ENCODE assay signal across 8 cellular contexts in the genomic region with DNA sequence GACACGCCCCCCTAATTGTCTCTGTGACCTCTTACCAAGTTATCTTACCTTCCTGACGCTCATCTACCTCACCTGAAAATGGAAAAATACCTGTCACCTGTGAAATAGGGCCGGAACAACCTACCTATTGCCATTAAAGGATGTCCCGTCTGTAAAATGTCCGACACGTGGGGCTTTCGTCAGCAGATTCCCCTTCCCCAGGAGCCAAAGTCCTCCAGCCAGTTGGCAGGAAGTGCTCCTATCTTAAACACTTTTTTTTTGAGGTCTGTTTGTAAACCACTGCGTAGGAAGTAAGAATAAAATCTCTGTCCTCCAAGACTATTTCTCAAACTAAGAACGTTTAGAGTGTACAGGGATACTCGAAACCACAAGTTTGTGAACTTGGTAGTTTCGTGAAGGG. TPM values are rescaled to one million over a fixed set of nuclear protein-coding genes. Genes with fewer than 3 reads are reported as not detected.
A peak's percentile ranks its signal among the peaks of the same experiment; 100 is the strongest.
DNase-seq lines count a peak whose midpoint lies in the region; ATAC-seq and TF ChIP-seq lines count a peak whose summit lies in the region.
"Not testable (repeated sequence)": the region's sequence is repeated elsewhere in the genome, so short reads cannot be mapped to it uniquely, and the experiment has no call there.

No MANE protein-coding gene starts in this region.

- H3K36me3 ChIP-seq in BLaER1; HUES48 (ENCODE audit: control insufficient read depth, insufficient read depth, low read length); breast epithelium; left ventricle myocardium inferior: not testable (repeated sequence)

- H3K36me3 Mint-ChIP-seq in T-helper 1 cell treated with Interleukin-12 subunit alpha and Interleukin-12 subunit beta and Interleukin-4 antibody, amounts not matched to agents 30 μg/mL and 1 μg/mL, for 36 hours (ENCODE audit: low read depth); activated T-cell treated with anti-CD3 and anti-CD28 coated beads, Interleukin-2, amount 50 U/mL, for 4 hours (ENCODE audit: insufficient read depth); nephron (ENCODE audit: low read depth): not testable (repeated sequence)
- H3K36me3 Mint-ChIP-seq in stimulated activated effector memory CD8-positive, alpha-beta T cell treated with anti-CD3 and anti-CD28 coated beads, Interleukin-12 subunit alpha, Interleukin-12 subunit beta, amount 100 ng/mL, for 72 hours: peaks cover 12% of the 10 kb centered on the region

- not testable (repeated sequence) for TF ChIP-seq POLR2A in breast epithelium (IDR thresholded peaks at IDR 0.05)

- not testable (repeated sequence) for TF ChIP-seq CTCF in breast epithelium (IDR thresholded peaks at IDR 0.05); left ventricle myocardium inferior (IDR thresholded peaks at IDR 0.05; ENCODE audit: borderline replicate concordance); nephron (IDR thresholded peaks at IDR 0.05; ENCODE audit: unreplicated experiment in 3 of 3)

- not testable (repeated sequence) for H3K9me3 Mint-ChIP-seq in T-helper 1 cell treated with Interleukin-12 subunit alpha and Interleukin-12 subunit beta and Interleukin-4 antibody, amounts not matched to agents 30 μg/mL and 1 μg/mL, for 36 hours; activated T-cell treated with anti-CD3 and anti-CD28 coated beads, Interleukin-2, amount 50 U/mL, for 4 hours; nephron; stimulated activated effector memory CD8-positive, alpha-beta T cell treated with anti-CD3 and anti-CD28 coated beads, Interleukin-12 subunit alpha, Interleukin-12 subunit beta, amount 100 ng/mL, for 72 hours

- H4K20me1 ChIP-seq in BLaER1: not testable (repeated sequence)

- not testable (repeated sequence) for H3K9me3 ChIP-seq in BLaER1; HUES48 (ENCODE audit: control insufficient read depth, insufficient read depth, low read length); breast epithelium; left ventricle myocardium inferior (replicated peaks)

- peak overlapping the region; percentile 50; the same call in 1 of the 2 replicates for H3K4me2 ChIP-seq in BLaER1

- ATAC-seq in activated T-cell treated with anti-CD3 and anti-CD28 coated beads, Interleukin-2, amount 50 U/mL, for 4 hours; stimulated activated effector memory CD8-positive, alpha-beta T cell treated with anti-CD3 and anti-CD28 coated beads, Interleukin-12 subunit alpha, Interleukin-12 subunit beta, amount 100 ng/mL, for 72 hours: not testable (repeated sequence)

- H3K27ac Mint-ChIP-seq in T-helper 1 cell treated with Interleukin-12 subunit alpha and Interleukin-12 subunit beta and Interleukin-4 antibody, amounts not matched to agents 30 μg/mL and 1 μg/mL, for 36 hours: peak overlapping the region; percentile 76
- not testable (repeated sequence) for H3K27ac Mint-ChIP-seq in nephron; stimulated activated effector memory CD8-positive, alpha-beta T cell treated with anti-CD3 and anti-CD28 coated beads, Interleukin-12 subunit alpha, Interleukin-12 subunit beta, amount 100 ng/mL, for 72 hours

- not testable (repeated sequence) for DNase-seq in activated T-cell treated with anti-CD3 and anti-CD28 coated beads, Interleukin-2, amount 50 U/mL, for 4 hours; left ventricle myocardium inferior
- DNase-seq in breast epithelium (ENCODE audit: low spot score in 2 of 2): peak; percentile 48 to 66
- peak in 1 of 2 donors; percentile 59 for DNase-seq in stimulated activated effector memory CD8-positive, alpha-beta T cell treated with anti-CD3 and anti-CD28 coated beads, Interleukin-12 subunit alpha, Interleukin-12 subunit beta, amount 100 ng/mL, for 72 hours (ENCODE audit: low spot score in 2 of 2)

- not testable (repeated sequence) for H3K27ac ChIP-seq in BLaER1; HUES48 (ENCODE audit: low read depth, low read length)
- H3K27ac ChIP-seq in breast epithelium: peak overlapping the region; percentile 71 to 80
- H3K27ac ChIP-seq in left ventricle myocardium inferior (replicated peaks): peak overlapping the region; percentile 46

- intact Hi-C loops in breast epithelium (cut with DNase I; ENCODE audit: low total_unique reads); left ventricle myocardium inferior (cut with micrococcal nuclease): not testable (repeated sequence)

- not testable (repeated sequence) for H3K9ac ChIP-seq in BLaER1; HUES48 (ENCODE audit: low read depth, low read length)

- H3K4me3 Mint-ChIP-seq in T-helper 1 cell treated with Interleukin-12 subunit alpha and Interleukin-12 subunit beta and Interleukin-4 antibody, amounts not matched to agents 30 μg/mL and 1 μg/mL, for 36 hours: peak overlapping the region; percentile 80
- H3K4me3 Mint-ChIP-seq in activated T-cell treated with anti-CD3 and anti-CD28 coated beads, Interleukin-2, amount 50 U/mL, for 4 hours: peak overlapping the region; percentile 78
- peak overlapping the region; percentile 77 to 84 (median 83) for H3K4me3 Mint-ChIP-seq in nephron
- peak overlapping the region; percentile 63 for H3K4me3 Mint-ChIP-seq in stimulated activated effector memory CD8-positive, alpha-beta T cell treated with anti-CD3 and anti-CD28 coated beads, Interleukin-12 subunit alpha, Interleukin-12 subunit beta, amount 100 ng/mL, for 72 hours

- not testable (repeated sequence) for H3K27me3 ChIP-seq in BLaER1; HUES48 (ENCODE audit: control insufficient read depth, insufficient read depth, low read length); breast epithelium; left ventricle myocardium inferior (ENCODE audit: low read depth)

- not testable (repeated sequence) for H3K27me3 Mint-ChIP-seq in T-helper 1 cell treated with Interleukin-12 subunit alpha and Interleukin-12 subunit beta and Interleukin-4 antibody, amounts not matched to agents 30 μg/mL and 1 μg/mL, for 36 hours (ENCODE audit: low read depth); activated T-cell treated with anti-CD3 and anti-CD28 coated beads, Interleukin-2, amount 50 U/mL, for 4 hours (ENCODE audit: low read depth); nephron (ENCODE audit: low read depth)

- H3K4me1 Mint-ChIP-seq in T-helper 1 cell treated with Interleukin-12 subunit alpha and Interleukin-12 subunit beta and Interleukin-4 antibody, amounts not matched to agents 30 μg/mL and 1 μg/mL, for 36 hours (ENCODE audit: low read depth); activated T-cell treated with anti-CD3 and anti-CD28 coated beads, Interleukin-2, amount 50 U/mL, for 4 hours (ENCODE audit: low read depth); nephron: not testable (repeated sequence)
- peaks cover 12% of the 10 kb centered on the region for H3K4me1 Mint-ChIP-seq in stimulated activated effector memory CD8-positive, alpha-beta T cell treated with anti-CD3 and anti-CD28 coated beads, Interleukin-12 subunit alpha, Interleukin-12 subunit beta, amount 100 ng/mL, for 72 hours

- peak overlapping the region; percentile 49; the same call in 1 of the 2 replicates for H3K4me3 ChIP-seq in BLaER1
- peak overlapping the region; percentile 47 for H3K4me3 ChIP-seq in HUES48 (ENCODE audit: low read depth, low read length)
- peak overlapping the region in 2 of 3 donors; percentile 41 to 62 for H3K4me3 ChIP-seq in breast epithelium
- H3K4me3 ChIP-seq in left ventricle myocardium inferior: peak overlapping the region; percentile 50

- not testable (repeated sequence) for H3K4me1 ChIP-seq in BLaER1; HUES48 (ENCODE audit: control insufficient read depth, insufficient read depth, low read length); breast epithelium; left ventricle myocardium inferior

RNA-seq across cellular contexts. Expression of a gene that starts 0.7 kb away (rescaled TPM):
- total RNA-seq in activated T-cell treated with anti-CD3 and anti-CD28 coated beads, Interleukin-2, amount 50 U/mL, for 4 hours: 10 to 100 TPM; 38.2 to 42.8 (median 41.5) TPM
- total RNA-seq in breast epithelium (100 to 1,000 TPM in 2 of 3 donors, 10 to 100 TPM in 1; 25.1 to 174 (median 111) TPM), left ventricle myocardium inferior (16.4 TPM)
